In the genomic region with DNA sequence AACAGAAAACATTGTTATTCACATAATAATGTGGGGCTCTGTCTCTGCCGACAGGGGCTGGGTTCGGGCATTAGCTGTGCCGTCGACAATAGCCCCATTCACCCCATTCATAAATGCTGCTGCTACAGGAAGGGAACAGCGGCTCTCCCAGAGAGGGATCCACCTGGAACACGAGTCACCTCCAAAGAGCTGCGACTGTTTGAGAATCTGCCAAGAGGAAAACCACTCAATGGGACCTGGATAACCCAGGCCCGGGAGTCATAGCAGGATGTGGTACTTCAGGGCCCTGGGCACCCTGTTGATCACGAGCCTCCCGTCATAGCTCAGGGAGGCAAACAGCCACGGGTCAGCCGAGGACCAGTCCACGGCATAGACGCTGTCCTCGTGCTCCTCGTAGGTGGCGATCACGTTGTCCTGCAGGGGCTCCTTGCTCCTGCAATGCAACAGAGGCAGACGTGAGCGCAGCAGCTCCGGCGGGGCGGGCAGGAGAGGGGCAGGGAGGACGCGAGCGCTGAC, we compare ENCODE assay signal across 14 cellular contexts.
DNase-seq lines count a peak whose midpoint lies in the region; ATAC-seq and TF ChIP-seq lines count a peak whose summit lies in the region.
"Had no signal": no experiment of that assay in that cellular context is flagged by ENCODE, and none has a peak within 500 bp of the region (broad histone marks: within the 10 kb centered on the region; RNA-seq: fewer than 3 reads in every experiment).

No MANE protein-coding gene starts in this region.

- CTCF ChIA-PET in OCI-LY7 (lab: Charles Lee; ENCODE audit: unreplicated experiment): no interaction called here

- in situ Hi-C loops in ACHN (cut with HindIII; ENCODE audit: low pct_ligation_motif_present, low pct_unique_long_range_greater_than_20kb, low sequenced_read_pairs): no loop called here
- in situ Hi-C loops in astrocyte of the spinal cord (cut with HindIII; ENCODE audit: low sequenced_read_pairs): no loop called here

- no peak overlapping the region for H3K56ac ChIP-seq in H9 (ENCODE audit: insufficient read length, low read depth, low read length)

- no peak overlapping the region for H2AK5ac ChIP-seq in H9 (ENCODE audit: insufficient read length, low read length)

- no peaks in the 10 kb centered on the region for H3K27me3 Mint-ChIP-seq in H9 (ENCODE audit: low read depth)
- H3K27me3 Mint-ChIP-seq: activated CD8-positive, alpha-beta T cell treated with anti-CD3 and anti-CD28 coated beads for 36 hours; stimulated activated memory B cell treated with anti-CD40 and anti-IgM and Interleukin-4, amounts not matched to agents 10 μg/mL and 1 μg/mL and 100 μg/mL, for 72 hours; type B pancreatic cell had no signal

- no peaks in the 10 kb centered on the region for H3K9me2 ChIP-seq in OCI-LY7 (ENCODE audit: insufficient read depth, low read length)

- no peak overlapping the region for H3T11ph ChIP-seq in H9 (ENCODE audit: low read length)

- peaks cover 16 to 32% (median 20%) of the 10 kb centered on the region in 3 experiments; a peak in 6 of 7 replicates for H3K36me3 Mint-ChIP-seq in H9 (ENCODE audit: insufficient read depth in 1 of 3, low read depth in 3 of 3)

- no peak overlapping the region for H2BK12ac ChIP-seq in H9 (ENCODE audit: insufficient read length, low read depth, low read length)

- no peak overlapping the region for H3K4ac ChIP-seq in H9 (ENCODE audit: low read depth, low read length)

- H3K9me3 Mint-ChIP-seq in H9: no peaks in the 10 kb centered on the region
- H3K9me3 Mint-ChIP-seq: activated CD8-positive, alpha-beta T cell treated with anti-CD3 and anti-CD28 coated beads for 36 hours; stimulated activated memory B cell treated with anti-CD40 and anti-IgM and Interleukin-4, amounts not matched to agents 10 μg/mL and 1 μg/mL and 100 μg/mL, for 72 hours; type B pancreatic cell had no signal

- H3K4me2 ChIP-seq in H9 (ENCODE audit: insufficient read depth, insufficient read length, low read length): no peak overlapping the region
- no peak overlapping the region for H3K4me2 ChIP-seq in OCI-LY7 (ENCODE audit: low read length)
- H3K4me2 ChIP-seq: PC-9 had no signal

- H4K5ac ChIP-seq in H9 (ENCODE audit: insufficient read length, low read depth, low read length): no peak overlapping the region

- H2BK15ac ChIP-seq in H9 (ENCODE audit: low read depth, low read length): no peak overlapping the region

- no peak overlapping the region for H3K4me3 Mint-ChIP-seq in H9
- H3K4me3 Mint-ChIP-seq: activated CD8-positive, alpha-beta T cell treated with anti-CD3 and anti-CD28 coated beads for 36 hours; stimulated activated memory B cell treated with anti-CD40 and anti-IgM and Interleukin-4, amounts not matched to agents 10 μg/mL and 1 μg/mL and 100 μg/mL, for 72 hours; type B pancreatic cell had no signal

- H3K36me3 ChIP-seq in left lung (peaks cover 0 to 75% of the 10 kb centered on the region in 2 donors), OCI-LY7 (ENCODE audit: insufficient read depth, low read length) (peaks cover 26% of the 10 kb centered on the region), right lobe of liver (peaks cover 0 to 5% (median 2%) of the 10 kb centered on the region in 4 donors)

- no peaks in the 10 kb centered on the region for H3K4me1 Mint-ChIP-seq in H9
- H3K4me1 Mint-ChIP-seq: stimulated activated memory B cell treated with anti-CD40 and anti-IgM and Interleukin-4, amounts not matched to agents 10 μg/mL and 1 μg/mL and 100 μg/mL, for 72 hours had no signal

- DNase-seq in ACHN (peak; percentile 65), H9 (no peak), astrocyte of the spinal cord (ENCODE audit: low read depth, low spot score) (peak; percentile 16), left lung (peak in 1 of 2 donors; percentile 28), OCI-LY7 (ENCODE audit: low spot score) (no peak), right lobe of liver (no peak)
- DNase-seq in activated effector memory CD4-positive, alpha-beta T cell treated with Interleukin-2 at 50 U/mL for 16 hours: no peak
- DNase-seq: activated CD8-positive, alpha-beta T cell treated with anti-CD3 and anti-CD28 coated beads for 36 hours; COR-L47; NCI-H524 treated with DMSO at 0.1 percent for 48 hours; PC-9 had no signal

- H2BK5ac ChIP-seq in H9 (ENCODE audit: insufficient read length, low read length): no peak overlapping the region

- no peak overlapping the region for H2AFZ ChIP-seq in H9 (ENCODE audit: low read length)
- no peak overlapping the region for H2AFZ ChIP-seq in OCI-LY7 (ENCODE audit: low read length)
- H2AFZ ChIP-seq: PC-9 had no signal

- H3K4me1 ChIP-seq in H9 (ENCODE audit: insufficient read depth, low read length): no peaks in the 10 kb centered on the region
- H3K4me1 ChIP-seq in left lung: peaks cover 0 to 5% of the 10 kb centered on the region in 2 donors
- no peaks in the 10 kb centered on the region for H3K4me1 ChIP-seq in OCI-LY7 (ENCODE audit: insufficient read depth, low read length, poor library complexity, severe bottlenecking)
- H3K4me1 ChIP-seq in right lobe of liver: no peaks in the 10 kb centered on the region

- intact Hi-C loops in left lung (cut with DNase I) (no loop called here), OCI-LY7 (cut with micrococcal nuclease; ENCODE audit: unreplicated experiment) (no loop called here), right lobe of liver (cut with DNase I) (no loop called here)

- H4K8ac ChIP-seq in H9 (replicated peaks; ENCODE audit: insufficient read length, low read depth, low read length): no peak overlapping the region

- H2BK120ac ChIP-seq in H9 (ENCODE audit: low read depth, low read length, poor library complexity, severe bottlenecking): no peak overlapping the region

- H3K23me2 ChIP-seq in H9 (ENCODE audit: insufficient read length, low read depth, low read length, poor library complexity, severe bottlenecking): no peaks in the 10 kb centered on the region

- no peaks in the 10 kb centered on the region for H3K79me2 ChIP-seq in H9 (ENCODE audit: insufficient read depth, low read length)
- H3K79me2 ChIP-seq in OCI-LY7 (ENCODE audit: insufficient read depth, low read depth, low read length): no peaks in the 10 kb centered on the region

- H3K9me3 ChIP-seq in H9 (ENCODE audit: control insufficient read depth, low read depth, low read length) (no peaks in the 10 kb centered on the region), left lung (no peaks in the 10 kb centered on the region), OCI-LY7 (ENCODE audit: low read length) (no peaks in the 10 kb centered on the region), right lobe of liver (no peaks in the 10 kb centered on the region)

- no peaks in the 10 kb centered on the region for H3K79me1 ChIP-seq in H9 (ENCODE audit: insufficient read depth, low read depth, low read length, poor library complexity, severe bottlenecking)

- BruUV-seq in OCI-LY7 (replicated peaks; lab: Mats Ljungman, UMichigan): no TSS peak

- TF ChIP-seq CTCF in H9 (conservative IDR thresholded peaks at IDR 0.05) (no peak), astrocyte of the spinal cord (IDR thresholded peaks at IDR 0.05; ENCODE audit: low read depth, low read length) (no peak), left lung (IDR thresholded peaks at IDR 0.05) (no peak), OCI-LY7 (conservative IDR thresholded peaks at IDR 0.05; ENCODE audit: low read length) (no peak), right lobe of liver (IDR thresholded peaks at IDR 0.05) (no peak)

- no peak for TF ChIP-seq POLR2A in right lobe of liver (IDR thresholded peaks at IDR 0.05)

- H3K27ac ChIP-seq in H9 (ENCODE audit: insufficient read length, low read depth, low read length) (no peak overlapping the region), left lung (no peak overlapping the region), OCI-LY7 (ENCODE audit: low read depth, low read length, poor library complexity, severe bottlenecking) (no peak overlapping the region), right lobe of liver (no peak overlapping the region)
- H3K27ac ChIP-seq: PC-9 had no signal

- no peak overlapping the region for H2BK20ac ChIP-seq in H9 (ENCODE audit: low read depth, low read length, poor library complexity, severe bottlenecking)

- H3K4me3 ChIP-seq in astrocyte of the spinal cord (ENCODE audit: low read depth, low read length) (no peak overlapping the region), left lung (no peak overlapping the region), OCI-LY7 (ENCODE audit: low read depth, low read length, poor library complexity, severe bottlenecking) (no peak overlapping the region), right lobe of liver (no peak overlapping the region)
- H3K4me3 ChIP-seq: PC-9 had no signal

- H3K9ac ChIP-seq in H9 (ENCODE audit: extremely low read depth, insufficient read length, low read length): no peak overlapping the region

- POLR2A ChIA-PET in OCI-LY7 (lab: Charles Lee): no interaction called here

- H3K23ac ChIP-seq in H9 (ENCODE audit: insufficient read length, low read depth, low read length): no peak overlapping the region

- peak; percentile 37 for ATAC-seq in left lung
- ATAC-seq in HG03565 (IDR thresholded peaks at IDR 0.05; ENCODE audit: unreplicated experiment): no peak
- no peak for ATAC-seq in right lobe of liver
- ATAC-seq: activated CD8-positive, alpha-beta T cell treated with anti-CD3 and anti-CD28 coated beads for 36 hours had no signal

- no peak overlapping the region; the same call in 1 of the 2 replicates for H3K14ac ChIP-seq in H9 (ENCODE audit: insufficient read depth, low read length)

- no peak overlapping the region for H4K91ac ChIP-seq in H9 (ENCODE audit: insufficient read length, low read depth, low read length)

- H3K27me3 ChIP-seq in H9 (ENCODE audit: insufficient read depth, low read length) (no peaks in the 10 kb centered on the region), left lung (no peaks in the 10 kb centered on the region), right lobe of liver (no peaks in the 10 kb centered on the region)

- WGBS in H9 (ENCODE audit: extremely low coverage, insufficient read length, low lambda C conversion rate): no CpG with 5 or more reads among the region's 26 CpGs
- 93% methylated on average over 13 of the region's 26 CpGs for WGBS in right lobe of liver (ENCODE audit: insufficient coverage, low coverage, low lambda C conversion rate, missing lambda C conversion rate)

- peak overlapping the region; percentile 55 to 82 (median 76); a peak in 3 of 7 replicates for H3K27ac Mint-ChIP-seq in H9
- H3K27ac Mint-ChIP-seq: activated CD8-positive, alpha-beta T cell treated with anti-CD3 and anti-CD28 coated beads for 36 hours; stimulated activated memory B cell treated with anti-CD40 and anti-IgM and Interleukin-4, amounts not matched to agents 10 μg/mL and 1 μg/mL and 100 μg/mL, for 72 hours; type B pancreatic cell had no signal

- no peak overlapping the region for H3K18ac ChIP-seq in H9 (ENCODE audit: insufficient read length, low read depth, low read length)

- no peaks in the 10 kb centered on the region for H4K20me1 ChIP-seq in H9 (ENCODE audit: control insufficient read depth, insufficient read depth, insufficient read length)
- no peaks in the 10 kb centered on the region for H4K20me1 ChIP-seq in OCI-LY7 (ENCODE audit: insufficient read depth, low read length)

Comparison
In these comparisons a context has a peak if more than half of its experiments do, and no peak if none do; other contexts are left out.
1. DNase-seq: peak in ACHN (single experiment) and astrocyte of the spinal cord (single experiment); none in H9 (single experiment), OCI-LY7 (single experiment), right lobe of liver (0 of 3) and activated effector memory CD4-positive, alpha-beta T cell treated with Interleukin-2 at 50 U/mL for 16 hours (single experiment).